ENCODE assay signal across 22 cellular contexts in genomic region chr2:235726554-235726953, GRCh38.
DNase-seq lines count a peak whose midpoint lies in the region; ATAC-seq and TF ChIP-seq lines count a peak whose summit lies in the region.
"Had no signal": no experiment of that assay in that cellular context is flagged by ENCODE, and none has a peak within 500 bp of the region (broad histone marks: within the 10 kb centered on the region; RNA-seq: fewer than 3 reads in every experiment).

No MANE protein-coding gene starts in this region.

- no peak overlapping the region for H3K4me3 Mint-ChIP-seq in neural crest cell
- H3K4me3 Mint-ChIP-seq: CD4-positive, alpha-beta memory T cell had no signal

- DNase-seq in PC-9: no peak
- no peak for DNase-seq in esophagus muscularis mucosa (ENCODE audit: extremely low spot score)
- no peak for DNase-seq in neural crest cell (ENCODE audit: low read depth, low spot score)
- no peak for DNase-seq in suprapubic skin (ENCODE audit: low spot score in 2 of 2)
- no peak for DNase-seq in SJCRH30
- DNase-seq in NK-92 (lab: John Stamatoyannopoulos, UW; ENCODE audit: unreplicated experiment): no peak
- DNase-seq: Caco-2; CD4-positive, alpha-beta memory T cell; DND-41; IMR-90; MV-4-11; NCI-H1105 treated with DMSO at 0.1 percent for 48 hours; NCI-H2029 treated with DMSO at 0.1 percent for 48 hours; NCI-H524 treated with DMSO at 0.1 percent for 48 hours; PC-3; RPMI8226; SIG-M5 had no signal

- H3K27me3 Mint-ChIP-seq in neural crest cell (ENCODE audit: low read depth): no peaks in the 10 kb centered on the region

- no TSS peak for BruUV-seq in PC-9 (replicated peaks; lab: Mats Ljungman, UMichigan)

- no peaks in the 10 kb centered on the region; the same call in 1 of the 2 replicates for H4K20me1 ChIP-seq in PC-9 (ENCODE audit: insufficient read depth)

- H3K27ac ChIP-seq in PC-9 (peak overlapping the region; percentile 56), esophagus muscularis mucosa (replicated peaks in 1 of 4) (peak overlapping the region; percentile 21 to 78 (median 65)), suprapubic skin (peak overlapping the region; percentile 30), SJCRH30 (no peak overlapping the region)
- H3K27ac ChIP-seq: BLaER1 treated with 17β-estradiol and CSF1 and Interleukin-3, amounts not matched to agents 10 nM and 100 nM; HL-60 had no signal

- TF ChIP-seq POLR2A in esophagus muscularis mucosa (IDR thresholded peaks at IDR 0.05; ENCODE audit: low read depth) (no peak), suprapubic skin (IDR thresholded peaks at IDR 0.05) (no peak)

- H3K36me3 ChIP-seq in PC-9 (ENCODE audit: low read depth) (no peaks in the 10 kb centered on the region), esophagus muscularis mucosa (no peaks in the 10 kb centered on the region), suprapubic skin (no peaks in the 10 kb centered on the region), SJCRH30 (no peaks in the 10 kb centered on the region; the same call in 1 of the 2 replicates)

- H3K79me2 ChIP-seq in PC-9 (ENCODE audit: low read depth): peaks cover 59% of the 10 kb centered on the region

- no peaks in the 10 kb centered on the region for H3K9me3 ChIP-seq in PC-9 (ENCODE audit: insufficient read depth, low read depth)
- H3K9me3 ChIP-seq in esophagus muscularis mucosa: no peaks in the 10 kb centered on the region
- H3K9me3 ChIP-seq in suprapubic skin: no peaks in the 10 kb centered on the region
- no peaks in the 10 kb centered on the region for H3K9me3 ChIP-seq in SJCRH30 (replicated peaks)
- H3K9me3 ChIP-seq: BLaER1 treated with 17β-estradiol and CSF1 and Interleukin-3, amounts not matched to agents 10 nM and 100 nM; Caco-2 had no signal

- CTCF ChIA-PET in PC-9 (lab: Charles Lee): no interaction called here

- peak overlapping the region; percentile 69 for H3K27ac Mint-ChIP-seq in neural crest cell (ENCODE audit: unreplicated experiment)
- H3K27ac Mint-ChIP-seq: CD4-positive, alpha-beta memory T cell had no signal

- intact Hi-C loops in PC-9 (cut with micrococcal nuclease; ENCODE audit: unreplicated experiment) (loop anchor here (5.0 kb wide), 1 partner anchor 54 kb away; no protein-coding TSS in a partner anchor), esophagus muscularis mucosa (cut with DNase I) (no loop called here)

- peaks cover 14% of the 10 kb centered on the region for H3K36me3 Mint-ChIP-seq in neural crest cell (ENCODE audit: low read depth)
- H3K36me3 Mint-ChIP-seq: CD4-positive, alpha-beta memory T cell had no signal

- no peaks in the 10 kb centered on the region for H3K27me3 ChIP-seq in PC-9 (ENCODE audit: insufficient read depth, low read depth)
- H3K27me3 ChIP-seq in esophagus muscularis mucosa: no peaks in the 10 kb centered on the region
- no peaks in the 10 kb centered on the region for H3K27me3 ChIP-seq in suprapubic skin
- H3K27me3 ChIP-seq in SJCRH30: no peaks in the 10 kb centered on the region
- H3K27me3 ChIP-seq: BLaER1 treated with 17β-estradiol and CSF1 and Interleukin-3, amounts not matched to agents 10 nM and 100 nM had no signal

- H3K9me2 ChIP-seq in PC-9 (ENCODE audit: insufficient read depth): no peaks in the 10 kb centered on the region

- POLR2A ChIA-PET in PC-9 (lab: Charles Lee; ENCODE audit: unreplicated experiment): no interaction called here

- H3K4me2 ChIP-seq in PC-9: peak overlapping the region; percentile 55
- H3K4me2 ChIP-seq: BLaER1 treated with 17β-estradiol and CSF1 and Interleukin-3, amounts not matched to agents 10 nM and 100 nM had no signal

- H2AFZ ChIP-seq in PC-9: no peak overlapping the region

- H3K4me1 Mint-ChIP-seq in neural crest cell: peaks cover 41% of the 10 kb centered on the region
- H3K4me1 Mint-ChIP-seq: CD4-positive, alpha-beta memory T cell had no signal

- no peak overlapping the region for H3K4me3 ChIP-seq in PC-9
- no peak overlapping the region for H3K4me3 ChIP-seq in esophagus muscularis mucosa
- H3K4me3 ChIP-seq in suprapubic skin: no peak overlapping the region
- H3K4me3 ChIP-seq in SJCRH30: no peak overlapping the region
- H3K4me3 ChIP-seq: BLaER1 treated with 17β-estradiol and CSF1 and Interleukin-3, amounts not matched to agents 10 nM and 100 nM; GM12878 had no signal

- TF ChIP-seq CTCF in PC-9 (conservative IDR thresholded peaks at IDR 0.05) (no peak), esophagus muscularis mucosa (IDR thresholded peaks at IDR 0.05) (no peak), neural crest cell (conservative IDR thresholded peaks at IDR 0.05) (no peak), suprapubic skin (IDR thresholded peaks at IDR 0.05) (no peak)

- peaks cover 23% of the 10 kb centered on the region; the same call in 1 of the 2 replicates for H3F3A ChIP-seq in PC-9 (ENCODE audit: insufficient read depth, low read depth)

- TF ChIP-seq EP300 in esophagus muscularis mucosa (IDR thresholded peaks at IDR 0.05): no peak
- TF ChIP-seq EP300 in suprapubic skin (IDR thresholded peaks at IDR 0.05): no peak

- H3K4me1 ChIP-seq in PC-9 (replicated peaks; ENCODE audit: insufficient read depth) (peaks cover 34% of the 10 kb centered on the region), esophagus muscularis mucosa (peaks cover 17 to 65% (median 59%) of the 10 kb centered on the region in 4 donors), suprapubic skin (peaks cover 16% of the 10 kb centered on the region), SJCRH30 (no peaks in the 10 kb centered on the region)

- no peak for ATAC-seq in HG02852 (IDR thresholded peaks at IDR 0.05; ENCODE audit: unreplicated experiment)
- ATAC-seq: GM12878, PC-3, SK-N-SH treated with all-trans-retinoic acid at 6 μM for 48 hours had no signal

- 97% methylated on average over 4 of the region's 5 CpGs for WGBS in esophagus muscularis mucosa
- 94% methylated on average over 5 of the region's 5 CpGs for WGBS in suprapubic skin

- no peaks in the 10 kb centered on the region for H3K9me3 Mint-ChIP-seq in neural crest cell
